8 cellular contexts compared by ENCODE assay signal in the genomic region with DNA sequence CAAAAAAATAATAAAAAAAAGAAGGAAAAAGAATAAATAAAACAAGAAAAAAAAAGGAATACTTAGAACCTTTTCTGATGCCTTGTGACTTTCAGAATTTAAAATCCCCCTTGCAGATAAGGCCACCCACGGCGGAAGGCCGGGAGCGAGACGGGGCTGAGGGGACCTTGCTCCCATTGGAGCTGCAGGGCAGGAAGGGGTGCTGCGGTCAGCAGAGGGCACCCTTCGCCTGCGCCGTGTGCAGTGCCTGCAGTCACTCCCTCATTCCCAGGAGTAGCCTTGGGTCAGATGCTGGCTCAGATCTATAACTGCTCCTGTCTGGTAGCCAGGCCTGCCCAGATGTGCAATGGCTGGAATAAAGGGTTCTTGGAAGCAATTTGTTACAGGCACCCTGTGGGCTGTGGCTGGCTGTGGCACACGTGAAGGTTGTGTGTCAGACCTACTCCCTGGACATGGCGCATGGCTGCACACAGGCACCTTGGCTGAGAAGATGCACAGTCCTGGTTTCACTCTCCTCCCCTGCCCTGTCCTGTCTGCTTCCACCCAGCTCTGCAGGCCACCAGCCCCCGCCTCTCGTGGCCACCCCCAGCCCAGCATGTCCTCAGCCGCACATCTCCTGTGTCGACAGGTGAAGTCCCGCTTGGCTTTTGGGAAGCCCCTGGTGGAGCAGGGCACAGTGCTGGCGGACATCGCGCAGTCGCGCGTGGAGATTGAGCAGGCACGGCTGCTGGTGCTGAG. TPM values are rescaled to one million over a fixed set of nuclear protein-coding genes. Genes with fewer than 3 reads are reported as not detected.
DNase-seq lines count a peak whose midpoint lies in the region; ATAC-seq and TF ChIP-seq lines count a peak whose summit lies in the region.

No MANE protein-coding gene starts in this region.

- no peaks in the 10 kb centered on the region for H3K79me2 ChIP-seq in GM23248 (ENCODE audit: insufficient read depth)

- no peak overlapping the region for H3K4me3 ChIP-seq in GM23248
- H3K4me3 ChIP-seq in SJCRH30: no peak overlapping the region
- no peak overlapping the region for H3K4me3 ChIP-seq in fibroblast of the aortic adventitia (ENCODE audit: low read depth, low read length)

- no peaks in the 10 kb centered on the region for H3K9me3 Mint-ChIP-seq in osteocyte (ENCODE audit: unreplicated experiment)

- peaks cover 9% of the 10 kb centered on the region for H3K36me3 Mint-ChIP-seq in osteocyte (ENCODE audit: unreplicated experiment)

- H3K4me3 Mint-ChIP-seq in osteocyte (ENCODE audit: unreplicated experiment): no peak overlapping the region

- H3K27me3 ChIP-seq in GM23248 (replicated peaks; ENCODE audit: insufficient read depth) (no peaks in the 10 kb centered on the region), SJCRH30 (no peaks in the 10 kb centered on the region)

- no peaks in the 10 kb centered on the region for H3K27me3 Mint-ChIP-seq in osteocyte (ENCODE audit: unreplicated experiment)

- no peak overlapping the region for H3K4me2 ChIP-seq in GM23248 (ENCODE audit: unreplicated experiment)

- no peak overlapping the region for H3K27ac Mint-ChIP-seq in osteocyte (ENCODE audit: unreplicated experiment)

- no peaks in the 10 kb centered on the region for H4K20me1 ChIP-seq in GM23248 (ENCODE audit: insufficient read depth)

- no peak overlapping the region for H3K27ac ChIP-seq in GM23248
- no peak overlapping the region for H3K27ac ChIP-seq in SJCRH30

- TF ChIP-seq CTCF in fibroblast of the aortic adventitia (IDR thresholded peaks at IDR 0.05; ENCODE audit: insufficient read depth, low read length) (peak; percentile 84), osteocyte (IDR thresholded peaks at IDR 0.05) (peak; percentile 62)

- no peaks in the 10 kb centered on the region for H3F3A ChIP-seq in GM23248 (ENCODE audit: insufficient read depth)

- no peak overlapping the region for H2AFZ ChIP-seq in GM23248

- 78 to 79% methylated on average over 22 to 23 of the region's 23 CpGs for WGBS in GM23248 (ENCODE audit: low coverage in 1 of 2, low lambda C conversion rate in 2 of 2, missing lambda C conversion rate in 2 of 2), 2 experiments

- H3K9me3 ChIP-seq in GM23248 (ENCODE audit: low read depth): no peaks in the 10 kb centered on the region
- H3K9me3 ChIP-seq in SJCRH30 (replicated peaks): no peaks in the 10 kb centered on the region

- in situ Hi-C loops in GM23248 (cut with MboI): no loop called here

- H3K4me1 ChIP-seq in GM23248 (ENCODE audit: insufficient read depth) (no peaks in the 10 kb centered on the region), SJCRH30 (peaks cover 13% of the 10 kb centered on the region)

- peak; percentile 90 for DNase-seq in AG08395 (ENCODE audit: low spot score)
- DNase-seq in GM23248: peak; percentile 64
- peak; percentile 45 to 60 for DNase-seq in SJCRH30
- DNase-seq in fibroblast of the aortic adventitia (ENCODE audit: low read depth): peak; percentile 82
- no peak for DNase-seq in osteocyte (ENCODE audit: extremely low spot score, unreplicated experiment)
- no peak for DNase-seq in activated CD8-positive, alpha-beta memory T cell treated with anti-CD3 and anti-CD28 coated beads, Interleukin-2, amount 50 U/mL, for 48 hours

- H3K36me3 ChIP-seq in GM23248 (ENCODE audit: low read depth): no peaks in the 10 kb centered on the region
- no peaks in the 10 kb centered on the region for H3K36me3 ChIP-seq in SJCRH30

- H3K4me1 Mint-ChIP-seq in osteocyte (ENCODE audit: unreplicated experiment): peaks cover 20% of the 10 kb centered on the region

- H3K9ac ChIP-seq in GM23248: no peak overlapping the region

- no peaks in the 10 kb centered on the region for H3K9me2 ChIP-seq in GM23248 (ENCODE audit: insufficient read depth)

- ATAC-seq in GM18909 (IDR thresholded peaks at IDR 0.05; ENCODE audit: poor library complexity, unreplicated experiment): no peak
- ATAC-seq in GM21786 (IDR thresholded peaks at IDR 0.05; ENCODE audit: unreplicated experiment): no peak

RNA-seq across cellular contexts. Expression of a gene that starts 13.4 kb away (rescaled TPM):
- total RNA-seq in GM23248 (2014; rRNA removed; shearing (Covaris generic)): 21.7 and 22.3 TPM in 2 replicates
- 38.5 and 41.2 TPM in 2 replicates for polyA plus RNA-seq in GM23248 (2016; fragmentation: Nextera tagmentation; extraction: Ambion mirVana)
- total RNA-seq in SJCRH30 (2014; rRNA removed; shearing (Covaris generic)): 0.79 and 2.0 TPM in 2 replicates
- total RNA-seq in fibroblast of the aortic adventitia (ENCODE audit: low replicate concordance) (23.1 and 40.9 TPM in 2 replicates), osteocyte (68.4 and 69.1 TPM in 2 replicates)

Comparison
In these comparisons a context has a peak if more than half of its experiments do, and no peak if none do; other contexts are left out.
1. DNase-seq: peak in AG08395 (single experiment), GM23248 (single experiment), SJCRH30 (2 of 2) and fibroblast of the aortic adventitia (single experiment); none in osteocyte (single experiment) and activated CD8-positive, alpha-beta memory T cell treated with anti-CD3 and anti-CD28 coated beads, Interleukin-2, amount 50 U/mL, for 48 hours (single experiment).